In genomic region chr1:24683713-24684162, GRCh38 we compare ENCODE assay signal across 10 cellular contexts. TPM values are rescaled to one million over a fixed set of nuclear protein-coding genes. Genes with fewer than 3 reads are reported as not detected.
DNase-seq lines count a peak whose midpoint lies in the region; ATAC-seq, FAIRE-seq and TF ChIP-seq lines count a peak whose summit lies in the region.
"Had no signal": no experiment of that assay in that cellular context is flagged by ENCODE, and none has a peak within 500 bp of the region (broad histone marks: within the 10 kb centered on the region; RNA-seq: fewer than 3 reads in every experiment).

No MANE protein-coding gene starts in this region.

- H3K36me3 ChIP-seq in HEK293 (ENCODE audit: control insufficient read depth in 2 of 2, insufficient read depth in 1 of 2, low read length in 2 of 2) (no peaks in the 10 kb centered on the region), heart left ventricle (no peaks in the 10 kb centered on the region), small intestine (ENCODE audit: control insufficient read depth in 2 of 2, insufficient read depth in 2 of 2, low read length in 2 of 2) (no peaks in the 10 kb centered on the region)

- intact Hi-C loops in heart left ventricle (cut with DNase I): loop anchor here in 3 of 10 donors (10.0 kb wide), 1 partner anchor 521 kb away; no protein-coding TSS in a partner anchor

- POLR2A ChIA-PET in HEK293 (lab: Yijun Ruan, JAX): interaction anchor here (0.6 to 2.2 kb wide), 5 partner anchors 61 to 283 kb away, joined by 3 to 20 read pairs (median 4); partner anchors contain the start of genes CLIC4 and RCAN3

- H3K27ac Mint-ChIP-seq in nephron progenitor cell: no peak overlapping the region
- H3K27ac Mint-ChIP-seq: H9 had no signal

- TF ChIP-seq POLR2A in heart left ventricle (IDR thresholded peaks at IDR 0.05): no peak

- H3K27ac ChIP-seq in HEK293 (ENCODE audit: extremely low read depth, low read depth, low read length): no peak overlapping the region
- peak overlapping the region in 9 of 12 donors; percentile 13 to 76 (median 60) for H3K27ac ChIP-seq in heart left ventricle
- H3K27ac ChIP-seq in small intestine (ENCODE audit: low read depth in 1 of 2, low read length in 1 of 2): peak overlapping the region in 1 of 2 donors; percentile 54

- H3K27me3 ChIP-seq in heart left ventricle (no peaks in the 10 kb centered on the region), small intestine (ENCODE audit: control insufficient read depth in 2 of 2, insufficient read depth in 2 of 2, low read length in 2 of 2) (no peaks in the 10 kb centered on the region)

- WGBS in heart left ventricle, 4 donors: 19 to 29% (median 26%) methylated on average over 6 of the region's 6 CpGs
- 13 to 36% (median 22%) methylated on average over 6 of the region's 6 CpGs for WGBS in small intestine, 3 donors

- no peaks in the 10 kb centered on the region for H3K9me3 Mint-ChIP-seq in nephron progenitor cell
- H3K9me3 Mint-ChIP-seq: H9 had no signal

- ATAC-seq in heart left ventricle: peak; percentile 63 to 88 (median 74)

- H3K4me1 ChIP-seq in HEK293 (ENCODE audit: control insufficient read depth, insufficient read depth, low read length) (peaks cover 2% of the 10 kb centered on the region; the same call in 1 of the 2 replicates), heart left ventricle (peaks cover 0 to 20% (median 5%) of the 10 kb centered on the region in 12 donors), small intestine (ENCODE audit: control insufficient read depth in 2 of 2, insufficient read depth in 1 of 2, low read depth in 1 of 2, low read length in 1 of 2) (no peaks in the 10 kb centered on the region)

- CTCF ChIA-PET in HEK293 (lab: Yijun Ruan, JAX): interaction anchor here (0.6 to 2.3 kb wide), 19 partner anchors 9 to 694 kb away, joined by 3 to 21 read pairs (median 3); no protein-coding TSS in a partner anchor

- H3K36me3 Mint-ChIP-seq in nephron progenitor cell (ENCODE audit: low read depth): no peaks in the 10 kb centered on the region

- DNase-seq in SW480 (ENCODE audit: low spot score): peak; percentile 84
- no peak for DNase-seq in heart left ventricle
- DNase-seq in small intestine: peak; percentile 97
- DNase-seq in NCI-H446 (lab: John Stamatoyannopoulos, UW): no peak
- DNase-seq in occipital lobe (lab: John Stamatoyannopoulos, UW): no peak
- no peak for DNase-seq in activated CD8-positive, alpha-beta memory T cell treated with anti-CD3 and anti-CD28 coated beads, Interleukin-2, amount 50 U/mL, for 4 hours
- no peak for DNase-seq in nephron progenitor cell
- DNase-seq: H9; stimulated activated CD4-positive, alpha-beta T cell treated with anti-CD3 and anti-CD28 coated beads, Interleukin-2, amount 100 ng/mL, for 48 hours had no signal

- H3K4me3 Mint-ChIP-seq in nephron progenitor cell: no peak overlapping the region
- H3K4me3 Mint-ChIP-seq: H9 had no signal

- no peak for TF ChIP-seq CTCF in HEK293 (tag by site-specific recombination; IDR thresholded peaks at IDR 0.05)
- peak in 1 of 12 donors; percentile 8 for TF ChIP-seq CTCF in heart left ventricle (IDR thresholded peaks at IDR 0.05)
- no peak for TF ChIP-seq CTCF in nephron progenitor cell (IDR thresholded peaks at IDR 0.05)

- peaks cover 12% of the 10 kb centered on the region for H3K4me1 Mint-ChIP-seq in nephron progenitor cell

- H3K27me3 Mint-ChIP-seq in nephron progenitor cell (ENCODE audit: low read depth, poor library complexity): peaks cover 6% of the 10 kb centered on the region

- H3K9me3 ChIP-seq in HEK293 (ENCODE audit: control insufficient read depth, insufficient read depth, low read depth, low read length) (no peaks in the 10 kb centered on the region), heart left ventricle (no peaks in the 10 kb centered on the region), small intestine (ENCODE audit: control insufficient read depth, low read depth) (no peaks in the 10 kb centered on the region)

- no peak for FAIRE-seq in small intestine (lab: Jason Lieb, UNC)

- H3K4me3 ChIP-seq in HEK293 (ENCODE audit: low read depth, low read length) (no peak overlapping the region), heart left ventricle (no peak overlapping the region), small intestine (ENCODE audit: low read depth in 1 of 2, low read length in 2 of 2) (no peak overlapping the region)

TF ChIP-seq in HEK293, 187 proteins besides CTCF, POLR2A, EP300 and RAD21 (continues in another document):
- TF ChIP-seq ZNF544 (tag by site-specific recombination; IDR thresholded peaks at IDR 0.05) (no peak), ZNF548 (tag by site-specific recombination; IDR thresholded peaks at IDR 0.05) (no peak), ZNF664 (tag by site-specific recombination; IDR thresholded peaks at IDR 0.05) (no peak), ZNF629 (tag by site-specific recombination; IDR thresholded peaks at IDR 0.05) (no peak), ZNF585B (tag by site-specific recombination; IDR thresholded peaks at IDR 0.05) (no peak), ZNF776 (tag by site-specific recombination; IDR thresholded peaks at IDR 0.05; ENCODE audit: borderline replicate concordance) (no peak), ZNF426 (tag by site-specific recombination; IDR thresholded peaks at IDR 0.05) (no peak), ZBTB21 (tag by site-specific recombination; IDR thresholded peaks at IDR 0.05) (no peak), SP7 (tag by site-specific recombination; IDR thresholded peaks at IDR 0.05) (peak; percentile 53; the same call in 1 of the 2 replicates), ZNF76 (tag by site-specific recombination; IDR thresholded peaks at IDR 0.05; ENCODE audit: borderline replicate concordance, low read depth) (no peak), KLF17 (tag by site-specific recombination; IDR thresholded peaks at IDR 0.05) (no peak), ZNF473 (tag by site-specific recombination; IDR thresholded peaks at IDR 0.05) (no peak), ZNF155 (tag by site-specific recombination; IDR thresholded peaks at IDR 0.05) (no peak), ZNF600 (tag by site-specific recombination; IDR thresholded peaks at IDR 0.05) (peak; percentile 27; the same call in 1 of the 2 replicates), ZNF138 (tag by site-specific recombination; IDR thresholded peaks at IDR 0.05; ENCODE audit: borderline replicate concordance) (no peak), ZNF394 (tag by site-specific recombination; IDR thresholded peaks at IDR 0.05; ENCODE audit: borderline replicate concordance) (no peak), ZNF48 (tag by site-specific recombination; IDR thresholded peaks at IDR 0.05) (no peak), KLF8 (tag by site-specific recombination; IDR thresholded peaks at IDR 0.05) (0 out of 2 replicates have a peak, but pooled peaks have one; percentile 21), ZNF121 (tag by site-specific recombination; IDR thresholded peaks at IDR 0.05) (no peak), ZNF311 (tag by site-specific recombination; IDR thresholded peaks at IDR 0.05; ENCODE audit: borderline replicate concordance) (no peak), ZNF416 (tag by site-specific recombination; IDR thresholded peaks at IDR 0.05) (no peak)
- TF ChIP-seq, protein P1, sequence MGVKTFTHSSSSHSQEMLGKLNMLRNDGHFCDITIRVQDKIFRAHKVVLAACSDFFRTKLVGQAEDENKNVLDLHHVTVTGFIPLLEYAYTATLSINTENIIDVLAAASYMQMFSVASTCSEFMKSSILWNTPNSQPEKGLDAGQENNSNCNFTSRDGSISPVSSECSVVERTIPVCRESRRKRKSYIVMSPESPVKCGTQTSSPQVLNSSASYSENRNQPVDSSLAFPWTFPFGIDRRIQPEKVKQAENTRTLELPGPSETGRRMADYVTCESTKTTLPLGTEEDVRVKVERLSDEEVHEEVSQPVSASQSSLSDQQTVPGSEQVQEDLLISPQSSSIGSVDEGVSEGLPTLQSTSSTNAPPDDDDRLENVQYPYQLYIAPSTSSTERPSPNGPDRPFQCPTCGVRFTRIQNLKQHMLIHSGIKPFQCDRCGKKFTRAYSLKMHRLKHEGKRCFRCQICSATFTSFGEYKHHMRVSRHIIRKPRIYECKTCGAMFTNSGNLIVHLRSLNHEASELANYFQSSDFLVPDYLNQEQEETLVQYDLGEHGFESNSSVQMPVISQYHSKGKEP (tag by site-specific recombination; IDR thresholded peaks at IDR 0.05): no peak
- TF ChIP-seq, protein P2, sequence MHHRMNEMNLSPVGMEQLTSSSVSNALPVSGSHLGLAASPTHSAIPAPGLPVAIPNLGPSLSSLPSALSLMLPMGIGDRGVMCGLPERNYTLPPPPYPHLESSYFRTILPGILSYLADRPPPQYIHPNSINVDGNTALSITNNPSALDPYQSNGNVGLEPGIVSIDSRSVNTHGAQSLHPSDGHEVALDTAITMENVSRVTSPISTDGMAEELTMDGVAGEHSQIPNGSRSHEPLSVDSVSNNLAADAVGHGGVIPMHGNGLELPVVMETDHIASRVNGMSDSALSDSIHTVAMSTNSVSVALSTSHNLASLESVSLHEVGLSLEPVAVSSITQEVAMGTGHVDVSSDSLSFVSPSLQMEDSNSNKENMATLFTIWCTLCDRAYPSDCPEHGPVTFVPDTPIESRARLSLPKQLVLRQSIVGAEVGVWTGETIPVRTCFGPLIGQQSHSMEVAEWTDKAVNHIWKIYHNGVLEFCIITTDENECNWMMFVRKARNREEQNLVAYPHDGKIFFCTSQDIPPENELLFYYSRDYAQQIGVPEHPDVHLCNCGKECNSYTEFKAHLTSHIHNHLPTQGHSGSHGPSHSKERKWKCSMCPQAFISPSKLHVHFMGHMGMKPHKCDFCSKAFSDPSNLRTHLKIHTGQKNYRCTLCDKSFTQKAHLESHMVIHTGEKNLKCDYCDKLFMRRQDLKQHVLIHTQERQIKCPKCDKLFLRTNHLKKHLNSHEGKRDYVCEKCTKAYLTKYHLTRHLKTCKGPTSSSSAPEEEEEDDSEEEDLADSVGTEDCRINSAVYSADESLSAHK (tag by site-specific recombination; IDR thresholded peaks at IDR 0.05): no peak

RNA-seq across cellular contexts. Expression of gene SRRM1, which starts 40.6 kb away (rescaled TPM):
- total RNA-seq in heart left ventricle (10 to 100 TPM; 39.3 to 97.0 (median 62.2) TPM), occipital lobe (39.1 TPM)
- polyA plus RNA-seq in heart left ventricle (10 to 100 TPM; 30.3 to 39.5 TPM), small intestine (10 to 100 TPM; 24.0 to 38.8 (median 29.7) TPM)

Comparison
In these comparisons a context has a peak if more than half of its experiments do, and no peak if none do; other contexts are left out.
1. DNase-seq: peak in SW480 (single experiment) and small intestine (single experiment); none in heart left ventricle (0 of 5), NCI-H446 (0 of 2), occipital lobe (single experiment), activated CD8-positive, alpha-beta memory T cell treated with anti-CD3 and anti-CD28 coated beads, Interleukin-2, amount 50 U/mL, for 4 hours (single experiment) and nephron progenitor cell (single experiment).